Comparison of ENCODE assay signal across 22 cellular contexts in the genomic region with DNA sequence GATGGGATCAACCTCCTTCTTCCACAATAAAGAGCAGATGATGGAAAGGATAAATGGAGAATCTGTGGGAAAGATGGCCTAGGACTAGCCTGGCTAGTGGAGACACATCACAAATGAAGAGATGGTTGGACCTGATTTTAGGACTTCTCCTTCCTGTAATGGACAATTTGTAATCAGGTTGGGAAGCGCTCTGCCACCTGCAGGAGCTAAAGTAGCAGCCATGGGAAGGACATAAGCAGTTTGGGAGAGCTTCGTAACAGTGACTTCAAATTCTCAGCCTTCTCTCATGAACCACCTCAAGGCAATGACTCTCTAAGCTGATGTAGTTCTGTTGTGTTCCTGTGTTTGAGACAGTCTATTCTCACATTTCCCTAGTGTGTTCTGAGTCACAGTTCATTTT.
"Had no signal": no experiment of that assay in that cellular context is flagged by ENCODE, and none has a peak within 500 bp of the region (broad histone marks: within the 10 kb centered on the region; RNA-seq: fewer than 3 reads in every experiment).

No MANE protein-coding gene starts in this region.

- H3K4me1 Mint-ChIP-seq: activated naive CD8-positive, alpha-beta T cell treated with anti-CD3 and anti-CD28 coated beads, Interleukin-2, amount 10 ng/mL, durations not matched to agents 7 days and 5 days had no signal

- DNase-seq: activated CD4-positive, alpha-beta T cell treated with anti-CD3 and anti-CD28 coated beads for 4 hours; activated CD8-positive, alpha-beta memory T cell treated with anti-CD3 and anti-CD28 coated beads, Interleukin-2, amount 50 U/mL, for 4 hours; activated CD8-positive, alpha-beta T cell treated with anti-CD3 and anti-CD28 coated beads for 36 hours; activated naive CD4-positive, alpha-beta T cell treated with anti-CD3 and anti-CD28 coated beads, Interleukin-2, amount 50 U/mL, for 16 hours; activated naive CD8-positive, alpha-beta T cell treated with anti-CD3 and anti-CD28 coated beads, Interleukin-2, amount 10 ng/mL, durations not matched to agents 7 days and 5 days; adrenal gland; anterior cingulate cortex; caudate nucleus; Kasumi-1; KBM-7; NCI-H1092; NCI-H1417; NCI-H1930; NCI-H2107; NCI-H2171 treated with DMSO at 0.1 percent for 48 hours; NCI-H226; NCI-H526 treated with DMSO at 0.1 percent for 48 hours; NCI-H82; PC-9; SHP77 treated with DMSO at 0.1 percent for 48 hours had no signal

- ATAC-seq: activated CD4-positive, CD25-positive, alpha-beta regulatory T cell treated with anti-CD3 and anti-CD28 coated beads, Interleukin-2, amount 50 U/mL, for 24 hours; activated CD8-positive, alpha-beta T cell treated with anti-CD3 and anti-CD28 coated beads for 36 hours had no signal

- H3K27me3 ChIP-seq: adrenal gland had no signal

- H3K27ac Mint-ChIP-seq: activated CD8-positive, alpha-beta T cell treated with anti-CD3 and anti-CD28 coated beads for 36 hours; activated naive CD8-positive, alpha-beta T cell treated with anti-CD3 and anti-CD28 coated beads, Interleukin-2, amount 10 ng/mL, durations not matched to agents 7 days and 5 days; T-helper 1 cell treated with Interleukin-12 subunit alpha and Interleukin-12 subunit beta and Interleukin-4 antibody, amounts not matched to agents 30 μg/mL and 1 μg/mL, for 36 hours had no signal

- H3K27me3 Mint-ChIP-seq: activated CD8-positive, alpha-beta T cell treated with anti-CD3 and anti-CD28 coated beads for 36 hours; activated naive CD8-positive, alpha-beta T cell treated with anti-CD3 and anti-CD28 coated beads, Interleukin-2, amount 10 ng/mL, durations not matched to agents 7 days and 5 days had no signal

- H3K36me3 ChIP-seq: adrenal gland had no signal

- H3K27ac ChIP-seq: adrenal gland, PC-9 had no signal

- H3K9me3 Mint-ChIP-seq: activated naive CD8-positive, alpha-beta T cell treated with anti-CD3 and anti-CD28 coated beads, Interleukin-2, amount 10 ng/mL, durations not matched to agents 7 days and 5 days had no signal

- H3K36me3 Mint-ChIP-seq: activated naive CD8-positive, alpha-beta T cell treated with anti-CD3 and anti-CD28 coated beads, Interleukin-2, amount 10 ng/mL, durations not matched to agents 7 days and 5 days had no signal

- H3K4me3 Mint-ChIP-seq: activated CD8-positive, alpha-beta T cell treated with anti-CD3 and anti-CD28 coated beads for 36 hours; activated naive CD8-positive, alpha-beta T cell treated with anti-CD3 and anti-CD28 coated beads, Interleukin-2, amount 10 ng/mL, durations not matched to agents 7 days and 5 days; T-helper 1 cell treated with Interleukin-12 subunit alpha and Interleukin-12 subunit beta and Interleukin-4 antibody, amounts not matched to agents 30 μg/mL and 1 μg/mL, for 36 hours had no signal

- H3K4me3 ChIP-seq: adrenal gland, PC-9 had no signal

- H3K4me2 ChIP-seq: PC-9 had no signal
